ENCODE assay signal across 8 cellular contexts in the genomic region with DNA sequence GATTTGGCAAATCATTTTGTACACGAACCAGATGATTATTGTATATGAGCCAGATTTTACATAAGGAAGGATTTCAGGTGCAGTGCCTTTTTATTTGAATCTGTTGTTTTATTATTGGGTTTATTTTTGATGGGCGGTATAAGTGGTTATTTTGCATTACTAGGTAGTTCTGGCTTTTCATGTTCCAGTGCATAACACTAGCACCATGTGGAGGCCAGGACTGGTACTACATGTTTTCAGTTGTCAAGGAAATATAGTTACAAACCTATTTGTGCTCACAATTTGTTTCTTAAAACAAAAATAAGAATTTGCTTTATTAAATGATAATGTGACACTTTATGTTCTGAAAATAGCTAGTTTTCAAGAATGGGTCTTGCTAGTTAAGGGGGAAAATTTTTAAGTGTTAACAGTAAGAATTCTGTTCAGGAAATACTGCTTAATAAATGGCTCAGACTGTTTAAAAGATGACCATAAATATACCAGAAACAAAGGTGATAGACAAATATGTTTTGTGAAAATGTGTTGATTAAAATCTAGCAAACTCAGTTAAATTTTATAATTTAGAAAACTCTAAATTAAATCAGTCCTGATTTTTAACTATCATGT. TPM values are rescaled to one million over a fixed set of nuclear protein-coding genes. Genes with fewer than 3 reads are reported as not detected.
DNase-seq lines count a peak whose midpoint lies in the region; ATAC-seq and TF ChIP-seq lines count a peak whose summit lies in the region.

No MANE protein-coding gene starts in this region.

- ATAC-seq in GM18517 (IDR thresholded peaks at IDR 0.05; ENCODE audit: unreplicated experiment) (peak; percentile 70), HG03159 (IDR thresholded peaks at IDR 0.05; ENCODE audit: unreplicated experiment) (peak; percentile 88)

- H3K9ac ChIP-seq in colonic mucosa (ENCODE audit: low read depth in 2 of 2, low read length in 2 of 2), result no peak overlapping the region

- POLR2A ChIA-PET in activated CD4-positive, alpha-beta memory T cell treated with anti-CD3 and anti-CD28 coated beads, Interleukin-2, amount 10 ng/mL, durations not matched to agents 7 days and 5 days (lab: Charles Lee), result no interaction called here

- no peaks in the 10 kb centered on the region for H3K36me3 ChIP-seq in colonic mucosa

- TF ChIP-seq CTCF in AG10803 (conservative IDR thresholded peaks at IDR 0.05; ENCODE audit: low read length) (peak; percentile 98), colonic mucosa (IDR thresholded peaks at IDR 0.05) (peak; percentile 67), nephron (IDR thresholded peaks at IDR 0.05; ENCODE audit: unreplicated experiment in 3 of 3) (peak; percentile 84 to 92 (median 85))

- H3K27me3 ChIP-seq in colonic mucosa, result no peaks in the 10 kb centered on the region

- no peaks in the 10 kb centered on the region for H3K9me3 Mint-ChIP-seq in nephron
- no peaks in the 10 kb centered on the region for H3K9me3 Mint-ChIP-seq in T-helper 2 cell treated with Interferon-gamma antibody and Interleukin-4, amounts not matched to agents 5 μg/mL and 100 μg/mL, for 36 hours
- peaks cover 5% of the 10 kb centered on the region for H3K9me3 Mint-ChIP-seq in activated CD4-positive, alpha-beta memory T cell treated with anti-CD3 and anti-CD28 coated beads, Interleukin-2, amount 10 ng/mL, durations not matched to agents 7 days and 5 days

- no peaks in the 10 kb centered on the region for H3K36me3 Mint-ChIP-seq in nephron (ENCODE audit: low read depth)
- no peaks in the 10 kb centered on the region for H3K36me3 Mint-ChIP-seq in T-helper 2 cell treated with Interferon-gamma antibody and Interleukin-4, amounts not matched to agents 5 μg/mL and 100 μg/mL, for 36 hours (ENCODE audit: low read depth)
- no peaks in the 10 kb centered on the region for H3K36me3 Mint-ChIP-seq in activated CD4-positive, alpha-beta memory T cell treated with anti-CD3 and anti-CD28 coated beads, Interleukin-2, amount 10 ng/mL, durations not matched to agents 7 days and 5 days (ENCODE audit: low read depth)

- H3K27me3 Mint-ChIP-seq in nephron (ENCODE audit: low read depth), result peaks cover 5% of the 10 kb centered on the region
- H3K27me3 Mint-ChIP-seq in T-helper 2 cell treated with Interferon-gamma antibody and Interleukin-4, amounts not matched to agents 5 μg/mL and 100 μg/mL, for 36 hours (ENCODE audit: low read depth), result peaks cover under 1% of the 10 kb centered on the region
- H3K27me3 Mint-ChIP-seq in activated CD4-positive, alpha-beta memory T cell treated with anti-CD3 and anti-CD28 coated beads, Interleukin-2, amount 10 ng/mL, durations not matched to agents 7 days and 5 days, result no peaks in the 10 kb centered on the region

- H3K27ac ChIP-seq in colonic mucosa, result no peak overlapping the region

- H3K9me3 ChIP-seq in colonic mucosa, result no peaks in the 10 kb centered on the region

- DNase-seq in AG10803 (ENCODE audit: low read depth) (peak; percentile 52), NCI-H446 treated with DMSO at 0.1 percent for 48 hours (lab: John Stamatoyannopoulos, UW) (peak; percentile 25), colonic mucosa (peak; percentile 36)
- no peak for DNase-seq in T-helper 2 cell treated with Interferon-gamma antibody and Interleukin-4, amounts not matched to agents 5 μg/mL and 100 μg/mL, for 36 hours (ENCODE audit: low spot score)
- DNase-seq in activated CD4-positive, alpha-beta memory T cell treated with anti-CD3 and anti-CD28 coated beads, Interleukin-2, amount 10 ng/mL, durations not matched to agents 7 days and 5 days, result no peak

- no peak overlapping the region for H3K4me3 ChIP-seq in AG10803 (ENCODE audit: low read length)
- H3K4me3 ChIP-seq in colonic mucosa, result no peak overlapping the region

- H3K4me3 Mint-ChIP-seq in nephron, result no peak overlapping the region
- H3K4me3 Mint-ChIP-seq in T-helper 2 cell treated with Interferon-gamma antibody and Interleukin-4, amounts not matched to agents 5 μg/mL and 100 μg/mL, for 36 hours, result no peak overlapping the region
- no peak overlapping the region for H3K4me3 Mint-ChIP-seq in activated CD4-positive, alpha-beta memory T cell treated with anti-CD3 and anti-CD28 coated beads, Interleukin-2, amount 10 ng/mL, durations not matched to agents 7 days and 5 days

- no peak overlapping the region for H3K27ac Mint-ChIP-seq in nephron
- no peak overlapping the region for H3K27ac Mint-ChIP-seq in T-helper 2 cell treated with Interferon-gamma antibody and Interleukin-4, amounts not matched to agents 5 μg/mL and 100 μg/mL, for 36 hours
- no peak overlapping the region for H3K27ac Mint-ChIP-seq in activated CD4-positive, alpha-beta memory T cell treated with anti-CD3 and anti-CD28 coated beads, Interleukin-2, amount 10 ng/mL, durations not matched to agents 7 days and 5 days

- intact Hi-C loops in colonic mucosa (cut with DNase I), result loop anchor here (5.0 kb wide), 1 partner anchor 244 kb away; no protein-coding TSS in a partner anchor

- H3K4me1 ChIP-seq in colonic mucosa, result no peaks in the 10 kb centered on the region

- H3K4me1 Mint-ChIP-seq in nephron, result no peaks in the 10 kb centered on the region
- no peaks in the 10 kb centered on the region for H3K4me1 Mint-ChIP-seq in T-helper 2 cell treated with Interferon-gamma antibody and Interleukin-4, amounts not matched to agents 5 μg/mL and 100 μg/mL, for 36 hours (ENCODE audit: low read depth)
- no peaks in the 10 kb centered on the region for H3K4me1 Mint-ChIP-seq in activated CD4-positive, alpha-beta memory T cell treated with anti-CD3 and anti-CD28 coated beads, Interleukin-2, amount 10 ng/mL, durations not matched to agents 7 days and 5 days

- CTCF ChIA-PET in activated CD4-positive, alpha-beta memory T cell treated with anti-CD3 and anti-CD28 coated beads, Interleukin-2, amount 10 ng/mL, durations not matched to agents 7 days and 5 days (lab: Charles Lee), result no interaction called here

RNA-seq across cellular contexts. Expression of a gene that starts 7.1 kb away (rescaled TPM):
- 1 to 10 TPM; 1.2 to 2.3 TPM for total RNA-seq in colonic mucosa
- not detected for total RNA-seq in activated CD4-positive, alpha-beta memory T cell treated with anti-CD3 and anti-CD28 coated beads, Interleukin-2, amount 10 ng/mL, durations not matched to agents 7 days and 5 days

Comparison
In these comparisons a context has a peak if more than half of its experiments do, and no peak if none do; other contexts are left out.
1. DNase-seq: peak in AG10803 (single experiment), NCI-H446 treated with DMSO at 0.1 percent for 48 hours (single experiment) and colonic mucosa (single experiment); none in T-helper 2 cell treated with Interferon-gamma antibody and Interleukin-4, amounts not matched to agents 5 μg/mL and 100 μg/mL, for 36 hours (single experiment) and activated CD4-positive, alpha-beta memory T cell treated with anti-CD3 and anti-CD28 coated beads, Interleukin-2, amount 10 ng/mL, durations not matched to agents 7 days and 5 days (single experiment).
2. Peak in every context shown above with its lines, with median percentiles within 50 percentile points of each other: CTCF ChIP-seq.